Comparison of ENCODE assay signal across 10 cellular contexts in genomic region chr3:49454457-49454856, GRCh38. TPM values are rescaled to one million over a fixed set of nuclear protein-coding genes. Genes with fewer than 3 reads are reported as not detected.
DNase-seq lines count a peak whose midpoint lies in the region; ATAC-seq lines count a peak whose summit lies in the region.
"Had no signal": no experiment of that assay in that cellular context is flagged by ENCODE, and none has a peak within 500 bp of the region (broad histone marks: within the 10 kb centered on the region; RNA-seq: fewer than 3 reads in every experiment).

No MANE protein-coding gene starts in this region.

- H3K27me3 ChIP-seq in subcutaneous abdominal adipose tissue (ENCODE audit: control insufficient read depth in 5 of 5, insufficient read depth in 4 of 5, low read length in 5 of 5) = no peaks in the 10 kb centered on the region

- no peak for DNase-seq in activated T-cell treated with anti-CD3 and anti-CD28 coated beads, Interleukin-2, amount 50 U/mL, for 72 hours
- DNase-seq in activated T-cell treated with anti-CD3 and anti-CD28 coated beads, Interleukin-2, amount 50 U/mL, for 4 hours = no peak
- DNase-seq in SK-MEL-5 (ENCODE audit: low read depth, low spot score) (peak; percentile 69), hepatic stellate cell (ENCODE audit: low spot score) (peak; percentile 8), posterior vena cava (ENCODE audit: low spot score) (no peak), Kasumi-1 (lab: John Stamatoyannopoulos, UW) (no peak)
- DNase-seq in activated CD4-positive, alpha-beta memory T cell treated with anti-CD3 and anti-CD28 coated beads, Interleukin-2, amount 10 ng/mL, durations not matched to agents 7 days and 5 days = no peak
- DNase-seq: activated T-cell treated with anti-CD3 and anti-CD28 coated beads, Interleukin-2, amount 50 U/mL, for 48 hours; CD4-positive, alpha-beta memory T cell had no signal

- no peaks in the 10 kb centered on the region for H3K9me3 Mint-ChIP-seq in activated T-cell treated with anti-CD3 and anti-CD28 coated beads, Interleukin-2, amount 50 U/mL, for 72 hours
- H3K9me3 Mint-ChIP-seq in activated T-cell treated with anti-CD3 and anti-CD28 coated beads, Interleukin-2, amount 50 U/mL, for 4 hours = no peaks in the 10 kb centered on the region
- H3K9me3 Mint-ChIP-seq in activated CD4-positive, alpha-beta memory T cell treated with anti-CD3 and anti-CD28 coated beads, Interleukin-2, amount 10 ng/mL, durations not matched to agents 7 days and 5 days = no peaks in the 10 kb centered on the region
- H3K9me3 Mint-ChIP-seq: CD4-positive, alpha-beta memory T cell had no signal

- H3K4me1 Mint-ChIP-seq in activated T-cell treated with anti-CD3 and anti-CD28 coated beads, Interleukin-2, amount 50 U/mL, for 72 hours (ENCODE audit: low read depth) = no peaks in the 10 kb centered on the region
- H3K4me1 Mint-ChIP-seq in activated T-cell treated with anti-CD3 and anti-CD28 coated beads, Interleukin-2, amount 50 U/mL, for 4 hours (ENCODE audit: low read depth) = no peaks in the 10 kb centered on the region
- no peaks in the 10 kb centered on the region for H3K4me1 Mint-ChIP-seq in activated CD4-positive, alpha-beta memory T cell treated with anti-CD3 and anti-CD28 coated beads, Interleukin-2, amount 10 ng/mL, durations not matched to agents 7 days and 5 days
- H3K4me1 Mint-ChIP-seq: CD4-positive, alpha-beta memory T cell had no signal

- in situ Hi-C loops in SK-MEL-5 (cut with HindIII; ENCODE audit: low pct_unique_long_range_greater_than_20kb, low sequenced_read_pairs) = no loop called here

- H3K9me3 ChIP-seq in subcutaneous abdominal adipose tissue (ENCODE audit: control insufficient read depth in 5 of 5, low read length in 5 of 5) = no peaks in the 10 kb centered on the region

- H3K4me1 ChIP-seq in subcutaneous abdominal adipose tissue (ENCODE audit: control insufficient read depth in 5 of 5, insufficient read depth in 5 of 5, low read length in 5 of 5) = peaks cover 8 to 16% (median 15%) of the 10 kb centered on the region in 5 donors

- H3K4me3 Mint-ChIP-seq in activated T-cell treated with anti-CD3 and anti-CD28 coated beads, Interleukin-2, amount 50 U/mL, for 72 hours = no peak overlapping the region
- H3K4me3 Mint-ChIP-seq in activated T-cell treated with anti-CD3 and anti-CD28 coated beads, Interleukin-2, amount 50 U/mL, for 4 hours = no peak overlapping the region
- H3K4me3 Mint-ChIP-seq in activated CD4-positive, alpha-beta memory T cell treated with anti-CD3 and anti-CD28 coated beads, Interleukin-2, amount 10 ng/mL, durations not matched to agents 7 days and 5 days = no peak overlapping the region
- H3K4me3 Mint-ChIP-seq: CD4-positive, alpha-beta memory T cell had no signal

- H3K27me3 Mint-ChIP-seq in activated T-cell treated with anti-CD3 and anti-CD28 coated beads, Interleukin-2, amount 50 U/mL, for 72 hours (ENCODE audit: low read depth) = no peaks in the 10 kb centered on the region
- no peaks in the 10 kb centered on the region for H3K27me3 Mint-ChIP-seq in activated T-cell treated with anti-CD3 and anti-CD28 coated beads, Interleukin-2, amount 50 U/mL, for 4 hours (ENCODE audit: low read depth)
- H3K27me3 Mint-ChIP-seq in activated CD4-positive, alpha-beta memory T cell treated with anti-CD3 and anti-CD28 coated beads, Interleukin-2, amount 10 ng/mL, durations not matched to agents 7 days and 5 days = no peaks in the 10 kb centered on the region

- CTCF ChIA-PET in activated CD4-positive, alpha-beta memory T cell treated with anti-CD3 and anti-CD28 coated beads, Interleukin-2, amount 10 ng/mL, durations not matched to agents 7 days and 5 days (lab: Charles Lee) = interaction anchor here (0.6 to 1.0 kb wide), 4 partner anchors 48 to 283 kb away, joined by 3 read pairs; partner anchors contain the start of gene KLHDC8B

- no peak overlapping the region for H3K9ac ChIP-seq in subcutaneous abdominal adipose tissue (ENCODE audit: low read length in 5 of 5)

- no peaks in the 10 kb centered on the region for H3K36me3 Mint-ChIP-seq in activated T-cell treated with anti-CD3 and anti-CD28 coated beads, Interleukin-2, amount 50 U/mL, for 72 hours (ENCODE audit: insufficient read depth in 2 of 2)
- no peaks in the 10 kb centered on the region for H3K36me3 Mint-ChIP-seq in activated T-cell treated with anti-CD3 and anti-CD28 coated beads, Interleukin-2, amount 50 U/mL, for 4 hours (ENCODE audit: insufficient read depth)
- H3K36me3 Mint-ChIP-seq in activated CD4-positive, alpha-beta memory T cell treated with anti-CD3 and anti-CD28 coated beads, Interleukin-2, amount 10 ng/mL, durations not matched to agents 7 days and 5 days (ENCODE audit: low read depth) = no peaks in the 10 kb centered on the region
- H3K36me3 Mint-ChIP-seq: CD4-positive, alpha-beta memory T cell had no signal

- POLR2A ChIA-PET in activated CD4-positive, alpha-beta memory T cell treated with anti-CD3 and anti-CD28 coated beads, Interleukin-2, amount 10 ng/mL, durations not matched to agents 7 days and 5 days (lab: Charles Lee) = interaction anchor here (1.0 to 3.5 kb wide), 4 partner anchors 16 to 361 kb away, joined by 3 to 10 read pairs (median 3); partner anchors contain the start of genes DAG1, QRICH1 and USP4

- H3K27ac ChIP-seq in subcutaneous abdominal adipose tissue (ENCODE audit: low read depth, low read length) = peak overlapping the region; percentile 24

- no peak overlapping the region for H3K4me3 ChIP-seq in subcutaneous abdominal adipose tissue (ENCODE audit: low read depth in 1 of 5, low read length in 5 of 5)

- peak; percentile 32 for ATAC-seq in activated T-cell treated with anti-CD3 and anti-CD28 coated beads, Interleukin-2, amount 50 U/mL, for 72 hours (replicated peaks in 1 of 2)
- no peak for ATAC-seq in activated T-cell treated with anti-CD3 and anti-CD28 coated beads, Interleukin-2, amount 50 U/mL, for 4 hours

- H3K27ac Mint-ChIP-seq in activated T-cell treated with anti-CD3 and anti-CD28 coated beads, Interleukin-2, amount 50 U/mL, for 72 hours = no peak overlapping the region
- no peak overlapping the region for H3K27ac Mint-ChIP-seq in activated CD4-positive, alpha-beta memory T cell treated with anti-CD3 and anti-CD28 coated beads, Interleukin-2, amount 10 ng/mL, durations not matched to agents 7 days and 5 days

- no peaks in the 10 kb centered on the region for H3K36me3 ChIP-seq in subcutaneous abdominal adipose tissue (ENCODE audit: control insufficient read depth in 5 of 5, insufficient read depth in 5 of 5, low read length in 5 of 5)

- intact Hi-C loops in posterior vena cava (cut with DNase I) = no loop called here

RNA-seq across cellular contexts. Expression of gene DAG1, which starts 15.6 kb away (rescaled TPM):
- 10 to 100 TPM in 1 of 2 donors, 1 to 10 TPM in 1; 9.1 to 10.3 TPM for total RNA-seq in activated T-cell treated with anti-CD3 and anti-CD28 coated beads, Interleukin-2, amount 50 U/mL, for 72 hours
- total RNA-seq in activated T-cell treated with anti-CD3 and anti-CD28 coated beads, Interleukin-2, amount 50 U/mL, for 4 hours = 10 to 100 TPM; 19.9 to 25.6 (median 25.4) TPM
- 98.1 and 98.9 TPM in 2 replicates for total RNA-seq in SK-MEL-5 (2014; rRNA removed; shearing (Covaris generic))
- polyA plus RNA-seq in SK-MEL-5 (2015; cell fraction: cytosol; rRNA removed) = 165 and 236 TPM in 2 replicates
- 25.8 and 38.7 TPM in 2 replicates for polyA plus RNA-seq in SK-MEL-5 (2015; cell fraction: nucleus; rRNA removed)
- total RNA-seq in posterior vena cava = 10 to 100 TPM; 90.8 to 92.8 TPM
- total RNA-seq in activated CD4-positive, alpha-beta memory T cell treated with anti-CD3 and anti-CD28 coated beads, Interleukin-2, amount 10 ng/mL, durations not matched to agents 7 days and 5 days = 10 to 100 TPM; 13.8 to 16.5 TPM

RNA-seq across cellular contexts. Expression of gene NICN1, which starts 25.3 kb away (rescaled TPM):
- total RNA-seq in activated T-cell treated with anti-CD3 and anti-CD28 coated beads, Interleukin-2, amount 50 U/mL, for 72 hours = 10 to 100 TPM; 15.3 to 18.4 TPM
- total RNA-seq in activated T-cell treated with anti-CD3 and anti-CD28 coated beads, Interleukin-2, amount 50 U/mL, for 4 hours = 1 to 10 TPM; 5.5 to 5.8 (median 5.8) TPM
- 3.0 and 3.5 TPM in 2 replicates for total RNA-seq in SK-MEL-5 (2014; rRNA removed; shearing (Covaris generic))
- polyA plus RNA-seq in SK-MEL-5 (2015; cell fraction: cytosol; rRNA removed) = 3.0 and 3.6 TPM in 2 replicates
- 29.7 and 47.5 TPM in 2 replicates for polyA plus RNA-seq in SK-MEL-5 (2015; cell fraction: nucleus; rRNA removed)
- total RNA-seq in posterior vena cava = 10 to 100 TPM in 1 of 2 donors, 1 to 10 TPM in 1; 7.3 to 12.5 TPM
- total RNA-seq in activated CD4-positive, alpha-beta memory T cell treated with anti-CD3 and anti-CD28 coated beads, Interleukin-2, amount 10 ng/mL, durations not matched to agents 7 days and 5 days = 10 to 100 TPM; 23.8 to 25.5 TPM

RNA-seq across cellular contexts. Expression of gene AMT, which starts 32.2 kb away (rescaled TPM):
- 1 to 10 TPM; 7.4 to 7.5 TPM for total RNA-seq in activated T-cell treated with anti-CD3 and anti-CD28 coated beads, Interleukin-2, amount 50 U/mL, for 72 hours
- total RNA-seq in activated T-cell treated with anti-CD3 and anti-CD28 coated beads, Interleukin-2, amount 50 U/mL, for 4 hours = 1 to 10 TPM in 1 of 3 donors, under 1 TPM in 2; 0.50 to 1.1 (median 0.81) TPM
- 0.32 TPM in 1 of 2 replicates, not detected in the other for total RNA-seq in SK-MEL-5 (2014; rRNA removed; shearing (Covaris generic))
- polyA plus RNA-seq in SK-MEL-5 (2015; cell fraction: cytosol; rRNA removed) = 0.10 TPM in 1 of 2 replicates, not detected in the other
- polyA plus RNA-seq in SK-MEL-5 (2015; cell fraction: nucleus; rRNA removed) = 8.5 and 9.7 TPM in 2 replicates
- 1 to 10 TPM; 1.0 to 6.1 TPM for total RNA-seq in posterior vena cava
- 1 to 10 TPM; 3.5 to 5.2 TPM for total RNA-seq in activated CD4-positive, alpha-beta memory T cell treated with anti-CD3 and anti-CD28 coated beads, Interleukin-2, amount 10 ng/mL, durations not matched to agents 7 days and 5 days

RNA-seq across cellular contexts. Expression of gene TCTA, which starts 42.2 kb away (rescaled TPM):
- total RNA-seq in activated T-cell treated with anti-CD3 and anti-CD28 coated beads, Interleukin-2, amount 50 U/mL, for 72 hours = 10 to 100 TPM; 22.0 to 23.4 TPM
- total RNA-seq in activated T-cell treated with anti-CD3 and anti-CD28 coated beads, Interleukin-2, amount 50 U/mL, for 4 hours = 10 to 100 TPM; 20.0 to 21.8 (median 20.1) TPM
- 17.7 and 19.8 TPM in 2 replicates for total RNA-seq in SK-MEL-5 (2014; rRNA removed; shearing (Covaris generic))
- polyA plus RNA-seq in SK-MEL-5 (2015; cell fraction: cytosol; rRNA removed) = 38.4 and 39.3 TPM in 2 replicates
- polyA plus RNA-seq in SK-MEL-5 (2015; cell fraction: nucleus; rRNA removed) = 24.1 and 31.9 TPM in 2 replicates
- 10 to 100 TPM; 20.8 to 33.6 TPM for total RNA-seq in posterior vena cava
- 10 to 100 TPM; 19.7 to 22.4 TPM for total RNA-seq in activated CD4-positive, alpha-beta memory T cell treated with anti-CD3 and anti-CD28 coated beads, Interleukin-2, amount 10 ng/mL, durations not matched to agents 7 days and 5 days

RNA-seq across cellular contexts. Expression of gene RHOA, which starts 42.7 kb away (rescaled TPM):
- total RNA-seq in activated T-cell treated with anti-CD3 and anti-CD28 coated beads, Interleukin-2, amount 50 U/mL, for 72 hours = 100 to 1,000 TPM; 458 to 468 TPM
- total RNA-seq in activated T-cell treated with anti-CD3 and anti-CD28 coated beads, Interleukin-2, amount 50 U/mL, for 4 hours = 100 to 1,000 TPM; 390 to 408 (median 408) TPM
- total RNA-seq in SK-MEL-5 (2014; rRNA removed; shearing (Covaris generic)) = 283 and 287 TPM in 2 replicates
- 367 and 376 TPM in 2 replicates for polyA plus RNA-seq in SK-MEL-5 (2015; cell fraction: cytosol; rRNA removed)
- polyA plus RNA-seq in SK-MEL-5 (2015; cell fraction: nucleus; rRNA removed) = 73.8 and 123 TPM in 2 replicates
- 100 to 1,000 TPM; 530 to 640 TPM for total RNA-seq in posterior vena cava
- total RNA-seq in activated CD4-positive, alpha-beta memory T cell treated with anti-CD3 and anti-CD28 coated beads, Interleukin-2, amount 10 ng/mL, durations not matched to agents 7 days and 5 days = 100 to 1,000 TPM; 504 to 505 TPM

Comparison
In these comparisons a context has a peak if more than half of its experiments do, and no peak if none do; other contexts are left out.
1. ATAC-seq: peak in activated T-cell treated with anti-CD3 and anti-CD28 coated beads, Interleukin-2, amount 50 U/mL, for 72 hours (2 of 2); none in activated T-cell treated with anti-CD3 and anti-CD28 coated beads, Interleukin-2, amount 50 U/mL, for 4 hours (0 of 2).
2. DNase-seq: peak in SK-MEL-5 (single experiment) and hepatic stellate cell (single experiment); none in activated T-cell treated with anti-CD3 and anti-CD28 coated beads, Interleukin-2, amount 50 U/mL, for 72 hours (0 of 2), activated T-cell treated with anti-CD3 and anti-CD28 coated beads, Interleukin-2, amount 50 U/mL, for 4 hours (single experiment), posterior vena cava (single experiment), activated CD4-positive, alpha-beta memory T cell treated with anti-CD3 and anti-CD28 coated beads, Interleukin-2, amount 10 ng/mL, durations not matched to agents 7 days and 5 days (single experiment) and Kasumi-1 (0 of 2).